ENCODE assay signal across 10 cellular contexts in the genomic region with DNA sequence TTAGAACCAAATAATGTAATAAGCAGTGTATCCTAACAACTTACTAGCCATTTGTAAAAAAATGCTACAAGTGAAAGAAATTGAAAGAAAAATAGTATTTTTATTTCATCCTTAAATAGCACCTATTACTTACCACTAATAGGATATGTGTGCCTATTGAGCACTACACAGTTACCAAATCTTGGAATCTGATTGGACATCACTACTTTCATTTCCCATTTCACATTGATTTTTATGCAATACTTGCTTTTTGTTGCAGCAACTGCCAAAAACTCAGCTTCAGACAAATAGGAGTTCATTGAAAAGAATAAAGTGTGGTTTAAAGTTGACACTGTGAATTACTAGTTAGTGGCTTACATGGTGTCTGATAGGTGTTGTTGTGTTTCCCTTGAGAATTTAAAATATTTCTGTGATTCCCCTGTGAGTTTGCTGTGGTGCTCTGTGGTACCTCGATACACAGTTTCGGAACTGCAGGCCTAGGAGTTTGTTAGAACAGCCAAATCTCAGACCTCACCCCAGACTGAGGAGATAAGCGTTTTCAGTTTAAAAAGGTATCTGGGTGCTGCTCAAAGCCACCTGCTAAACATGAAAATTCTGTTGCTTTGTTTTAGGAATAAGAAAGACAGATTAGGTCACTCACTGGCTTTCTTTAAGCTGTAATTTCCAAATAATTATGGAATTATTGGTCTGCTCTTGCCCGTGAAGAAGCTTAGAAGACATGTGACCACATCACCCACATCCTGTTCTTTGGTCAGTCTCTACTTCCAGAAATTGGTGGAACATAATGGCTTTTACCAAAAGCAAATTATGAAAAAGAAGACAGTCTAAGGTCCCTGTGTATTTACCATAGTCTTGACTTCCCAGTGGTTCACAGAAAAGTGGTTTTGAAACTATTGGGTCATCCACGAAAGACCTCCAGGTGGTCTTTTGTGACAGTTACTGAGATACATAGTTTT.
DNase-seq lines count a peak whose midpoint lies in the region; ATAC-seq and TF ChIP-seq lines count a peak whose summit lies in the region.
"Had no signal": no experiment of that assay in that cellular context is flagged by ENCODE, and none has a peak within 500 bp of the region (broad histone marks: within the 10 kb centered on the region; RNA-seq: fewer than 3 reads in every experiment).

No MANE protein-coding gene starts in this region.

- CTCF ChIA-PET in CD8-positive, alpha-beta T cell (lab: Charles Lee), result no interaction called here
- CTCF ChIA-PET in activated CD4-positive, alpha-beta T cell treated with anti-CD3 and anti-CD28 coated beads, Interleukin-2, amount 10 ng/mL, durations not matched to agents 7 days and 5 days (lab: Charles Lee), result no interaction called here
- CTCF ChIA-PET in activated naive CD4-positive, alpha-beta T cell treated with anti-CD3 and anti-CD28 coated beads for 36 hours (lab: Charles Lee), result no interaction called here

- no peaks in the 10 kb centered on the region for H4K20me1 ChIP-seq in MM.1S (ENCODE audit: insufficient read depth, low read length)

- no peaks in the 10 kb centered on the region for H3K36me3 Mint-ChIP-seq in CD8-positive, alpha-beta T cell
- H3K36me3 Mint-ChIP-seq in activated CD4-positive, alpha-beta T cell treated with anti-CD3 and anti-CD28 coated beads, Interleukin-2, amount 10 ng/mL, durations not matched to agents 7 days and 5 days (ENCODE audit: low read depth), result no peaks in the 10 kb centered on the region
- no peaks in the 10 kb centered on the region for H3K36me3 Mint-ChIP-seq in activated naive CD4-positive, alpha-beta T cell treated with anti-CD3 and anti-CD28 coated beads for 36 hours (ENCODE audit: low read depth)

- H3K9me3 Mint-ChIP-seq in CD8-positive, alpha-beta T cell, result no peaks in the 10 kb centered on the region
- no peaks in the 10 kb centered on the region for H3K9me3 Mint-ChIP-seq in activated CD4-positive, alpha-beta T cell treated with anti-CD3 and anti-CD28 coated beads, Interleukin-2, amount 10 ng/mL, durations not matched to agents 7 days and 5 days
- H3K9me3 Mint-ChIP-seq in activated naive CD4-positive, alpha-beta T cell treated with anti-CD3 and anti-CD28 coated beads for 36 hours, result peaks cover under 1% of the 10 kb centered on the region

- ATAC-seq in GM19438 (IDR thresholded peaks at IDR 0.05; ENCODE audit: low read depth, unreplicated experiment) (peak; percentile 88), HG02943 (IDR thresholded peaks at IDR 0.05; ENCODE audit: low read depth, unreplicated experiment) (peak; percentile 88)
- ATAC-seq in CD8-positive, alpha-beta T cell, result no peak
- ATAC-seq: left colon had no signal

- peak overlapping the region; percentile 57; the same call in 1 of the 2 replicates for H3K27ac ChIP-seq in MM.1S (ENCODE audit: low read length)
- H3K27ac ChIP-seq in CD8-positive, alpha-beta T cell (ENCODE audit: low read depth, low read length), result no peak overlapping the region
- H3K27ac ChIP-seq: parathyroid adenoma had no signal

- DNase-seq in GM06990 (ENCODE audit: extremely low read depth, insufficient read length), result peak; percentile 41
- DNase-seq in MM.1S, result peak; percentile 59
- DNase-seq in CD8-positive, alpha-beta T cell, result no peak
- no peak for DNase-seq in activated CD4-positive, alpha-beta T cell treated with anti-CD3 and anti-CD28 coated beads, Interleukin-2, amount 10 ng/mL, durations not matched to agents 7 days and 5 days
- no peak for DNase-seq in activated T-cell treated with anti-CD3 and anti-CD28 coated beads, Interleukin-2, amount 50 U/mL, for 48 hours
- no peak for DNase-seq in activated naive CD4-positive, alpha-beta T cell treated with anti-CD3 and anti-CD28 coated beads for 36 hours
- DNase-seq: left colon had no signal

- no peaks in the 10 kb centered on the region for H3K27me3 Mint-ChIP-seq in CD8-positive, alpha-beta T cell (ENCODE audit: low read depth)
- H3K27me3 Mint-ChIP-seq in activated CD4-positive, alpha-beta T cell treated with anti-CD3 and anti-CD28 coated beads, Interleukin-2, amount 10 ng/mL, durations not matched to agents 7 days and 5 days, result no peaks in the 10 kb centered on the region
- H3K27me3 Mint-ChIP-seq in activated naive CD4-positive, alpha-beta T cell treated with anti-CD3 and anti-CD28 coated beads for 36 hours (ENCODE audit: low read depth), result peaks cover 2% of the 10 kb centered on the region

- H3F3A ChIP-seq in MM.1S (ENCODE audit: insufficient read depth, low read length), result peaks cover 10% of the 10 kb centered on the region; the same call in 1 of the 2 replicates

- H3K27me3 ChIP-seq in GM06990 (replicated peaks; ENCODE audit: control insufficient read depth, insufficient read depth, low read length), result no peaks in the 10 kb centered on the region
- H3K27me3 ChIP-seq in MM.1S (replicated peaks; ENCODE audit: insufficient read depth, low read length), result no peaks in the 10 kb centered on the region
- no peaks in the 10 kb centered on the region for H3K27me3 ChIP-seq in CD8-positive, alpha-beta T cell (ENCODE audit: insufficient read depth, low read length)

- TF ChIP-seq CTCF in GM06990 (IDR thresholded peaks at IDR 0.05; ENCODE audit: insufficient read depth, low read length, poor library complexity, severe bottlenecking) (no peak), MM.1S (IDR thresholded peaks at IDR 0.05; ENCODE audit: low read length) (no peak)
- no peak for TF ChIP-seq CTCF in CD8-positive, alpha-beta T cell (IDR thresholded peaks at IDR 0.05)

- H3K9me3 ChIP-seq in MM.1S (replicated peaks; ENCODE audit: insufficient read depth, low read length), result no peaks in the 10 kb centered on the region
- no peaks in the 10 kb centered on the region for H3K9me3 ChIP-seq in CD8-positive, alpha-beta T cell (ENCODE audit: low read length)

- H3K4me1 ChIP-seq in MM.1S (ENCODE audit: low read length), result peaks cover 24% of the 10 kb centered on the region
- H3K4me1 ChIP-seq in CD8-positive, alpha-beta T cell (ENCODE audit: insufficient read depth, low read length), result no peaks in the 10 kb centered on the region
- H3K4me1 ChIP-seq: parathyroid adenoma had no signal

- H3K4me2 ChIP-seq in MM.1S (ENCODE audit: low read depth, low read length), result peak overlapping the region; percentile 39; the same call in 1 of the 2 replicates

- intact Hi-C loops in CD8-positive, alpha-beta T cell (cut with DNase I, micrococcal nuclease), result no loop called here
- intact Hi-C loops in activated naive CD4-positive, alpha-beta T cell treated with anti-CD3 and anti-CD28 coated beads for 36 hours (cut with micrococcal nuclease), result no loop called here

- POLR2A ChIA-PET in CD8-positive, alpha-beta T cell (lab: Charles Lee), result no interaction called here
- POLR2A ChIA-PET in activated CD4-positive, alpha-beta T cell treated with anti-CD3 and anti-CD28 coated beads, Interleukin-2, amount 10 ng/mL, durations not matched to agents 7 days and 5 days (lab: Charles Lee), result no interaction called here

- H3K27ac Mint-ChIP-seq in CD8-positive, alpha-beta T cell, result no peak overlapping the region
- H3K27ac Mint-ChIP-seq in activated CD4-positive, alpha-beta T cell treated with anti-CD3 and anti-CD28 coated beads, Interleukin-2, amount 10 ng/mL, durations not matched to agents 7 days and 5 days, result no peak overlapping the region
- no peak overlapping the region for H3K27ac Mint-ChIP-seq in activated naive CD4-positive, alpha-beta T cell treated with anti-CD3 and anti-CD28 coated beads for 36 hours

- H3K4me3 Mint-ChIP-seq in CD8-positive, alpha-beta T cell, result no peak overlapping the region
- H3K4me3 Mint-ChIP-seq in activated CD4-positive, alpha-beta T cell treated with anti-CD3 and anti-CD28 coated beads, Interleukin-2, amount 10 ng/mL, durations not matched to agents 7 days and 5 days, result no peak overlapping the region
- H3K4me3 Mint-ChIP-seq in activated naive CD4-positive, alpha-beta T cell treated with anti-CD3 and anti-CD28 coated beads for 36 hours, result no peak overlapping the region

- H3K79me2 ChIP-seq in MM.1S (ENCODE audit: low read length), result no peaks in the 10 kb centered on the region
- H3K79me2 ChIP-seq: parathyroid adenoma had no signal

- no peaks in the 10 kb centered on the region for H3K36me3 ChIP-seq in GM06990 (ENCODE audit: control insufficient read depth, insufficient read depth, low read length)
- H3K36me3 ChIP-seq in MM.1S (replicated peaks; ENCODE audit: insufficient read depth, low read length), result no peaks in the 10 kb centered on the region
- no peaks in the 10 kb centered on the region for H3K36me3 ChIP-seq in CD8-positive, alpha-beta T cell (ENCODE audit: insufficient read depth, low read length)

- H2AFZ ChIP-seq in MM.1S (ENCODE audit: low read length), result peak overlapping the region; percentile 20
- H2AFZ ChIP-seq: parathyroid adenoma had no signal

- H3K9ac ChIP-seq in MM.1S (ENCODE audit: low read length), result no peak overlapping the region
- H3K9ac ChIP-seq: parathyroid adenoma had no signal

- no peaks in the 10 kb centered on the region for H3K4me1 Mint-ChIP-seq in CD8-positive, alpha-beta T cell (ENCODE audit: low read depth)
- peaks cover 5% of the 10 kb centered on the region for H3K4me1 Mint-ChIP-seq in activated CD4-positive, alpha-beta T cell treated with anti-CD3 and anti-CD28 coated beads, Interleukin-2, amount 10 ng/mL, durations not matched to agents 7 days and 5 days
- H3K4me1 Mint-ChIP-seq in activated naive CD4-positive, alpha-beta T cell treated with anti-CD3 and anti-CD28 coated beads for 36 hours (ENCODE audit: low read depth), result no peaks in the 10 kb centered on the region

- H3K9me2 ChIP-seq in MM.1S (replicated peaks; ENCODE audit: insufficient read depth, low read length), result no peaks in the 10 kb centered on the region

- H3K4me3 ChIP-seq in GM06990 (replicated peaks; ENCODE audit: low read depth, low read length) (no peak overlapping the region), MM.1S (ENCODE audit: low read length) (peak overlapping the region; percentile 20)
- H3K4me3 ChIP-seq in CD8-positive, alpha-beta T cell (ENCODE audit: low read depth, low read length), result no peak overlapping the region

Comparison
In these comparisons a context has a peak if more than half of its experiments do, and no peak if none do; other contexts are left out.
1. DNase-seq: peak in GM06990 (single experiment) and MM.1S (single experiment); none in CD8-positive, alpha-beta T cell (0 of 7), activated CD4-positive, alpha-beta T cell treated with anti-CD3 and anti-CD28 coated beads, Interleukin-2, amount 10 ng/mL, durations not matched to agents 7 days and 5 days (single experiment), activated T-cell treated with anti-CD3 and anti-CD28 coated beads, Interleukin-2, amount 50 U/mL, for 48 hours (0 of 2) and activated naive CD4-positive, alpha-beta T cell treated with anti-CD3 and anti-CD28 coated beads for 36 hours (single experiment).